In genomic region chr1:4585216-4585615, GRCh38 we compare ENCODE assay signal across 8 cellular contexts.
DNase-seq lines count a peak whose midpoint lies in the region; ATAC-seq and TF ChIP-seq lines count a peak whose summit lies in the region.
"Had no signal": no experiment of that assay in that cellular context is flagged by ENCODE, and none has a peak within 500 bp of the region (broad histone marks: within the 10 kb centered on the region; RNA-seq: fewer than 3 reads in every experiment).

No MANE protein-coding gene starts in this region.

- no peaks in the 10 kb centered on the region for H3K9me3 ChIP-seq in hepatocyte (ENCODE audit: low read depth)

- no peaks in the 10 kb centered on the region for H3K4me1 ChIP-seq in hepatocyte (ENCODE audit: insufficient read depth)

- no peaks in the 10 kb centered on the region for H4K20me1 ChIP-seq in hepatocyte (ENCODE audit: insufficient read depth, poor library complexity, severe bottlenecking)

- no peaks in the 10 kb centered on the region for H3K9me2 ChIP-seq in hepatocyte (replicated peaks; ENCODE audit: insufficient read depth)

- H3K36me3 ChIP-seq in hepatocyte (replicated peaks; ENCODE audit: insufficient read depth, low read depth): no peaks in the 10 kb centered on the region

- peak; percentile 40 for TF ChIP-seq CTCF in hepatocyte (IDR thresholded peaks at IDR 0.05; ENCODE audit: poor library complexity)

- H3K4me3 ChIP-seq in hepatocyte: no peak overlapping the region

- no peak overlapping the region for H2AFZ ChIP-seq in hepatocyte

- no peak overlapping the region for H3K4me2 ChIP-seq in hepatocyte

- H3K79me2 ChIP-seq in hepatocyte: no peaks in the 10 kb centered on the region

- peaks cover 22% of the 10 kb centered on the region for H3K27me3 ChIP-seq in hepatocyte

- H3K27ac ChIP-seq in hepatocyte: no peak overlapping the region
- H3K27ac ChIP-seq: epithelial cell of prostate had no signal

- DNase-seq in activated CD4-positive, alpha-beta T cell treated with anti-CD3 and anti-CD28 coated beads, Interleukin-2, amount 50 U/mL, for 4 hours: peak; percentile 3 to 19
- DNase-seq in hepatocyte (ENCODE audit: low spot score) (peak; percentile 27), SKM-1 treated with dmso at 0.1 percent for 144 hours (lab: John Stamatoyannopoulos, UW; ENCODE audit: unreplicated experiment) (no peak), EL (no peak), MV-4-11 (lab: John Stamatoyannopoulos, UW) (no peak)
- peak; percentile 32 to 49 for DNase-seq in stimulated activated CD8-positive, alpha-beta memory T cell treated with anti-CD3 and anti-CD28 coated beads, Interleukin-2, amount 100 ng/mL, for 48 hours (ENCODE audit: low read depth in 2 of 2)

- peak; percentile 64 for ATAC-seq in HG03342 (IDR thresholded peaks at IDR 0.05; ENCODE audit: unreplicated experiment)

- WGBS in hepatocyte (ENCODE audit: low lambda C conversion rate, missing lambda C conversion rate): 37% methylated on average over 17 of the region's 17 CpGs

Comparison
In these comparisons a context has a peak if more than half of its experiments do, and no peak if none do; other contexts are left out.
1. DNase-seq: peak in activated CD4-positive, alpha-beta T cell treated with anti-CD3 and anti-CD28 coated beads, Interleukin-2, amount 50 U/mL, for 4 hours (2 of 2), hepatocyte (single experiment) and stimulated activated CD8-positive, alpha-beta memory T cell treated with anti-CD3 and anti-CD28 coated beads, Interleukin-2, amount 100 ng/mL, for 48 hours (2 of 2); none in SKM-1 treated with dmso at 0.1 percent for 144 hours (single experiment), EL (single experiment) and MV-4-11 (single experiment).